Comparison of ENCODE assay signal across 25 cellular contexts in the genomic region with DNA sequence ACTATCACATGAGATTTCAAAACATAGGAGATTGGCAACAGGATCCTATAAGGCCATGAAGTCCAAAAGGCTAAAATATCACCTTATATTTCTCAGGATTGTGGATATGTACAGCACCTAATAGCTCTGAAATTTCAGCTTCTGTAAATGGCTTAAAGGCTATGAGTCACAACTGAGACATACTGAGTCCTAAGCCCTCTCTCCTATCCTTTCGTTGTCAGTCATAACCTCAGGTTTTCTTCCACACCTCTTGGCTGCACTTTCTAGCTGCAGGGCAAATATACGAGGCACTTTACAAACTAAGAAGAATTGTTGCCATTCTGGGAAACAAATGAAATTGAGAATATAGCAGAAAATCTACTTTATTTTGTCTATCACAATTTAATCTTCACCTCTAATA.
"Had no signal": no experiment of that assay in that cellular context is flagged by ENCODE, and none has a peak within 500 bp of the region (broad histone marks: within the 10 kb centered on the region; RNA-seq: fewer than 3 reads in every experiment).

No MANE protein-coding gene starts in this region.

- DNase-seq: activated B cell treated with CpG ODN at 0.5 μM for 24 hours; activated CD4-positive, alpha-beta T cell treated with anti-CD3 and anti-CD28 coated beads for 36 hours; activated CD8-positive, alpha-beta memory T cell treated with anti-CD3 and anti-CD28 coated beads, Interleukin-2, amount 10 ng/mL, durations not matched to agents 7 days and 5 days; activated CD8-positive, alpha-beta T cell treated with anti-CD3 and anti-CD28 coated beads, Interleukin-2, amount 10 ng/mL, durations not matched to agents 7 days and 5 days; activated naive CD8-positive, alpha-beta T cell treated with anti-CD3 and anti-CD28 coated beads, Interleukin-2, amount 50 U/mL, for 24 hours; activated T-cell treated with anti-CD3 and anti-CD28 coated beads, Interleukin-2, amount 50 U/mL, for 48 hours; dermis blood vessel endothelial cell; effector CD4-positive, alpha-beta T cell; gastrocnemius medialis; glutamatergic neuron; left ventricle myocardium inferior; retina; sigmoid colon; stimulated activated CD4-positive, alpha-beta T cell treated with anti-CD3 and anti-CD28 coated beads, Interleukin-2, amount 100 ng/mL, for 24 hours; stimulated activated naive B cell treated with anti-CD40 and anti-IgM and Interleukin-4, amounts not matched to agents 10 μg/mL and 1 μg/mL and 100 μg/mL, for 72 hours; stomach; T-helper 2 cell; thyroid gland; upper lobe of left lung had no signal

- H3K36me3 ChIP-seq: gastrocnemius medialis, left ventricle myocardium inferior, sigmoid colon, stomach, thyroid gland, upper lobe of left lung, vagina had no signal

- ATAC-seq: activated CD4-positive, alpha-beta T cell treated with anti-CD3 and anti-CD28 coated beads for 36 hours; activated CD8-positive, alpha-beta memory T cell treated with anti-CD3 and anti-CD28 coated beads, Interleukin-2, amount 10 ng/mL, durations not matched to agents 7 days and 5 days; activated CD8-positive, alpha-beta T cell treated with anti-CD3 and anti-CD28 coated beads, Interleukin-2, amount 10 ng/mL, durations not matched to agents 7 days and 5 days; activated naive CD8-positive, alpha-beta T cell treated with anti-CD3 and anti-CD28 coated beads, Interleukin-2, amount 50 U/mL, for 24 hours; gastrocnemius medialis; stimulated activated naive B cell treated with anti-CD40 and anti-IgM and Interleukin-4, amounts not matched to agents 10 μg/mL and 1 μg/mL and 100 μg/mL, for 72 hours had no signal

- H3K4me2 ChIP-seq: smooth muscle cell had no signal

- H3K4me1 ChIP-seq: gastrocnemius medialis, left ventricle myocardium inferior, sigmoid colon, stomach, thyroid gland, upper lobe of left lung, vagina had no signal

- H3K4me1 Mint-ChIP-seq: activated B cell treated with CpG ODN at 0.5 μM for 24 hours; activated CD4-positive, alpha-beta T cell treated with anti-CD3 and anti-CD28 coated beads for 36 hours; activated CD8-positive, alpha-beta memory T cell treated with anti-CD3 and anti-CD28 coated beads, Interleukin-2, amount 10 ng/mL, durations not matched to agents 7 days and 5 days; activated naive CD4-positive, alpha-beta T cell treated with anti-CD3 and anti-CD28 coated beads, Interleukin-2, amount 50 U/mL, for 24 hours; activated naive CD8-positive, alpha-beta T cell treated with anti-CD3 and anti-CD28 coated beads, Interleukin-2, amount 50 U/mL, for 24 hours; nephron; stimulated activated naive B cell treated with anti-CD40 and anti-IgM and Interleukin-4, amounts not matched to agents 10 μg/mL and 1 μg/mL and 100 μg/mL, for 72 hours had no signal

- H3K4me3 ChIP-seq: gastrocnemius medialis, left ventricle myocardium inferior, lung, sigmoid colon, smooth muscle cell, stomach, thyroid gland, upper lobe of left lung, vagina had no signal

- H3K4me3 Mint-ChIP-seq: activated B cell treated with CpG ODN at 0.5 μM for 24 hours; activated CD4-positive, alpha-beta T cell treated with anti-CD3 and anti-CD28 coated beads for 36 hours; activated CD8-positive, alpha-beta memory T cell treated with anti-CD3 and anti-CD28 coated beads, Interleukin-2, amount 10 ng/mL, durations not matched to agents 7 days and 5 days; activated CD8-positive, alpha-beta T cell treated with anti-CD3 and anti-CD28 coated beads, Interleukin-2, amount 10 ng/mL, durations not matched to agents 7 days and 5 days; activated naive CD4-positive, alpha-beta T cell treated with anti-CD3 and anti-CD28 coated beads, Interleukin-2, amount 50 U/mL, for 24 hours; activated naive CD8-positive, alpha-beta T cell treated with anti-CD3 and anti-CD28 coated beads, Interleukin-2, amount 50 U/mL, for 24 hours; nephron; stimulated activated naive B cell treated with anti-CD40 and anti-IgM and Interleukin-4, amounts not matched to agents 10 μg/mL and 1 μg/mL and 100 μg/mL, for 72 hours had no signal

- H3K27me3 ChIP-seq: gastrocnemius medialis, sigmoid colon, stomach, thyroid gland, upper lobe of left lung, vagina had no signal

- H3K36me3 Mint-ChIP-seq: activated CD8-positive, alpha-beta memory T cell treated with anti-CD3 and anti-CD28 coated beads, Interleukin-2, amount 10 ng/mL, durations not matched to agents 7 days and 5 days; activated naive CD4-positive, alpha-beta T cell treated with anti-CD3 and anti-CD28 coated beads, Interleukin-2, amount 50 U/mL, for 24 hours; stimulated activated naive B cell treated with anti-CD40 and anti-IgM and Interleukin-4, amounts not matched to agents 10 μg/mL and 1 μg/mL and 100 μg/mL, for 72 hours had no signal

- H3K9me3 ChIP-seq: gastrocnemius medialis, left ventricle myocardium inferior, sigmoid colon, stomach, thyroid gland, upper lobe of left lung, vagina had no signal

- H3K27ac Mint-ChIP-seq: activated B cell treated with CpG ODN at 0.5 μM for 24 hours; activated CD4-positive, alpha-beta T cell treated with anti-CD3 and anti-CD28 coated beads for 36 hours; activated CD8-positive, alpha-beta memory T cell treated with anti-CD3 and anti-CD28 coated beads, Interleukin-2, amount 10 ng/mL, durations not matched to agents 7 days and 5 days; activated CD8-positive, alpha-beta T cell treated with anti-CD3 and anti-CD28 coated beads, Interleukin-2, amount 10 ng/mL, durations not matched to agents 7 days and 5 days; activated naive CD4-positive, alpha-beta T cell treated with anti-CD3 and anti-CD28 coated beads, Interleukin-2, amount 50 U/mL, for 24 hours; activated naive CD8-positive, alpha-beta T cell treated with anti-CD3 and anti-CD28 coated beads, Interleukin-2, amount 50 U/mL, for 24 hours; activated T-helper 2 cell treated with anti-CD3 and anti-CD28 coated beads, Interferon-gamma antibody, Interleukin-2, Interleukin-4, amounts not matched to agents 10 μg/mL and 5 μg/mL and 100 μg/mL, durations not matched to agents 14 hours and 24 hours and 36 hours; nephron; stimulated activated naive B cell treated with anti-CD40 and anti-IgM and Interleukin-4, amounts not matched to agents 10 μg/mL and 1 μg/mL and 100 μg/mL, for 72 hours had no signal

- H3K27me3 Mint-ChIP-seq: activated B cell treated with CpG ODN at 0.5 μM for 24 hours; activated CD4-positive, alpha-beta T cell treated with anti-CD3 and anti-CD28 coated beads for 36 hours; activated CD8-positive, alpha-beta memory T cell treated with anti-CD3 and anti-CD28 coated beads, Interleukin-2, amount 10 ng/mL, durations not matched to agents 7 days and 5 days; activated naive CD4-positive, alpha-beta T cell treated with anti-CD3 and anti-CD28 coated beads, Interleukin-2, amount 50 U/mL, for 24 hours; activated naive CD8-positive, alpha-beta T cell treated with anti-CD3 and anti-CD28 coated beads, Interleukin-2, amount 50 U/mL, for 24 hours; stimulated activated naive B cell treated with anti-CD40 and anti-IgM and Interleukin-4, amounts not matched to agents 10 μg/mL and 1 μg/mL and 100 μg/mL, for 72 hours had no signal

- H3K27ac ChIP-seq: gastrocnemius medialis, left ventricle myocardium inferior, sigmoid colon, stomach, thyroid gland, upper lobe of left lung, vagina had no signal
